ENCODE assay signal across 23 cellular contexts in the genomic region with DNA sequence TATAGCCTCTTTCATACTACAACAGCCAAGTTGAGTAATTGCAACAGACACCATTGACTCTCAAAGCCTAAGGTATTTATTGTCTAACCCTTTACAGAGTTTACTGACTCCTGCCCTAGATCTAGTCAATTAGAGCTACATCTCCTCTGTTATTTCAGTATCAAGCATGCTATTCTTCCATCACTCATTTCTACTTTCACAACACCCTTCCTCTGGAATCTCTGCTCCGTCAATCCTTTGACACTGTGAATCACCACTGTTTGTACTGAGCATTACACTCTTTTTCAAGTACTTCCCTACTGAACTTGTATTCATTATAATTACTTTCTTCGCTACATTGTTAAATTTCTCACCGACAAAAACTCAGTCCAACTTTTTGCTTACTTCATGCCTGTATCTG.
A peak's percentile ranks its signal among the peaks of the same experiment; 100 is the strongest.
DNase-seq lines count a peak whose midpoint lies in the region; ATAC-seq and TF ChIP-seq lines count a peak whose summit lies in the region.
"Had no signal": no experiment of that assay in that cellular context is flagged by ENCODE, and none has a peak within 500 bp of the region (broad histone marks: within the 10 kb centered on the region; RNA-seq: fewer than 3 reads in every experiment).

No MANE protein-coding gene starts in this region.

- no peaks in the 10 kb centered on the region for H3K27me3 ChIP-seq in IMR-90 (ENCODE audit: control insufficient read depth, insufficient read depth, low read length)
- H3K27me3 ChIP-seq: ascending aorta, stomach had no signal

- no peak overlapping the region for H2AK9ac ChIP-seq in IMR-90 (replicated peaks; ENCODE audit: low read depth, low read length, poor library complexity)

- H3K79me1 ChIP-seq in IMR-90 (ENCODE audit: low read depth in 1 of 2, low read length in 2 of 2), result peaks cover 31 to 69% of the 10 kb centered on the region in 2 experiments

- peaks cover 6% of the 10 kb centered on the region for H3K36me3 ChIP-seq in IMR-90 (ENCODE audit: control insufficient read depth, insufficient read depth, low read length)
- H3K36me3 ChIP-seq: ascending aorta, stomach had no signal

- POLR2A ChIA-PET in IMR-90 (lab: Charles Lee; ENCODE audit: unreplicated experiment), result no interaction called here

- DNase-seq in T-helper 2 cell treated with Interferon-gamma antibody and Interleukin-4, amounts not matched to agents 5 μg/mL and 100 μg/mL, for 36 hours (ENCODE audit: low spot score), result no peak
- DNase-seq in T-helper 2 cell (no peak), IMR-90 (peak; percentile 42), choroid plexus epithelial cell (ENCODE audit: low read depth) (peak; percentile 72), NCI-H146 treated with DMSO at 0.1 percent for 48 hours (lab: John Stamatoyannopoulos, UW; ENCODE audit: unreplicated experiment) (no peak), HCEC 1CT (no peak)
- DNase-seq: activated CD4-positive, CD25-positive, alpha-beta regulatory T cell; activated CD8-positive, alpha-beta T cell treated with anti-CD3 and anti-CD28 coated beads, Interleukin-2, amount 10 ng/mL, durations not matched to agents 7 days and 5 days; activated naive CD4-positive, alpha-beta T cell; Calu3; effector CD8-positive, alpha-beta T cell; GOT3; kidney; mammary epithelial cell; NCI-H2107; NCI-H524; right cardiac atrium; stomach had no signal

- no peak overlapping the region for H3K9ac ChIP-seq in IMR-90 (ENCODE audit: low read depth, low read length)

- no peaks in the 10 kb centered on the region for H3K27me3 Mint-ChIP-seq in T-helper 2 cell treated with Interferon-gamma antibody and Interleukin-4, amounts not matched to agents 5 μg/mL and 100 μg/mL, for 36 hours (ENCODE audit: low read depth)
- H3K27me3 Mint-ChIP-seq in nephron (ENCODE audit: low read depth), result no peaks in the 10 kb centered on the region
- H3K27me3 Mint-ChIP-seq: B cell had no signal

- 75 to 100% methylated on average over 1 to 2 of the region's 3 CpGs for WGBS in IMR-90 (ENCODE audit: extremely low coverage in 2 of 2, insufficient read length in 1 of 2), 2 experiments

- no peak overlapping the region for H3K18ac ChIP-seq in IMR-90 (ENCODE audit: low read depth, low read length)

- TF ChIP-seq RAD21 in IMR-90 (IDR thresholded peaks at IDR 0.05; ENCODE audit: low read length), result no peak

- ATAC-seq in IMR-90 (ENCODE audit: low read depth), result no peak; the same call in 1 of the 2 replicates
- no peak for ATAC-seq in HG02798 (IDR thresholded peaks at IDR 0.05; ENCODE audit: poor library complexity, unreplicated experiment)
- ATAC-seq: activated CD8-positive, alpha-beta T cell treated with anti-CD3 and anti-CD28 coated beads, Interleukin-2, amount 10 ng/mL, durations not matched to agents 7 days and 5 days had no signal

- H4K8ac ChIP-seq in IMR-90 (ENCODE audit: low read depth in 2 of 2, low read length in 2 of 2), result no peak overlapping the region

- in situ Hi-C loops in IMR-90 (cut with MboI; ENCODE audit: low sequenced_read_pairs), result no loop called here

- no peak overlapping the region for H3K23ac ChIP-seq in IMR-90 (ENCODE audit: low read depth, low read length)

- dilution Hi-C loops in IMR-90 (cut with HindIII; ENCODE audit: low sequenced_read_pairs, unreplicated experiment), result no loop called here

- no peak overlapping the region for H3K27ac ChIP-seq in IMR-90 (ENCODE audit: insufficient read depth, low read length)
- H3K27ac ChIP-seq: ascending aorta, SK-N-MC, stomach had no signal

- H3K9me1 ChIP-seq in IMR-90 (ENCODE audit: insufficient read depth, low read length), result 0 out of 2 replicates have a peak, but pooled peaks cover 5% of the 10 kb centered on the region

- H2BK120ac ChIP-seq in IMR-90 (ENCODE audit: low read depth, low read length), result no peak overlapping the region

- intact Hi-C loops in IMR-90 (cut with micrococcal nuclease), result no loop called here

- no peak overlapping the region for H2BK15ac ChIP-seq in IMR-90 (ENCODE audit: low read depth, low read length)

- peak overlapping the region; percentile 1 for H3K27ac Mint-ChIP-seq in T-helper 2 cell treated with Interferon-gamma antibody and Interleukin-4, amounts not matched to agents 5 μg/mL and 100 μg/mL, for 36 hours
- peak overlapping the region in 2 of 3 experiments; percentile 16 to 48 for H3K27ac Mint-ChIP-seq in nephron
- H3K27ac Mint-ChIP-seq: activated CD8-positive, alpha-beta T cell treated with anti-CD3 and anti-CD28 coated beads, Interleukin-2, amount 10 ng/mL, durations not matched to agents 7 days and 5 days; B cell had no signal

- H3K4me3 Mint-ChIP-seq in T-helper 2 cell treated with Interferon-gamma antibody and Interleukin-4, amounts not matched to agents 5 μg/mL and 100 μg/mL, for 36 hours, result no peak overlapping the region
- no peak overlapping the region for H3K4me3 Mint-ChIP-seq in nephron
- H3K4me3 Mint-ChIP-seq: activated CD8-positive, alpha-beta T cell treated with anti-CD3 and anti-CD28 coated beads, Interleukin-2, amount 10 ng/mL, durations not matched to agents 7 days and 5 days; B cell had no signal

- CTCF ChIA-PET in IMR-90 (lab: Yijun Ruan, JAX), result no interaction called here

- peaks cover 17% of the 10 kb centered on the region for H3K9me3 Mint-ChIP-seq in T-helper 2 cell treated with Interferon-gamma antibody and Interleukin-4, amounts not matched to agents 5 μg/mL and 100 μg/mL, for 36 hours
- peaks cover 31% of the 10 kb centered on the region for H3K9me3 Mint-ChIP-seq in nephron

- TF ChIP-seq CTCF in IMR-90 (conservative IDR thresholded peaks at IDR 0.05; ENCODE audit: low read depth, low read length) (no peak), choroid plexus epithelial cell (conservative IDR thresholded peaks at IDR 0.05; ENCODE audit: low read depth, low read length) (no peak), nephron (IDR thresholded peaks at IDR 0.05; ENCODE audit: unreplicated experiment in 3 of 3) (no peak)

- no peak overlapping the region for H3K56ac ChIP-seq in IMR-90 (ENCODE audit: extremely low read depth, insufficient read depth, low read length)

- no TSS peak for BruUV-seq in IMR-90 (replicated peaks; lab: Mats Ljungman, UMichigan)

- peaks cover 34% of the 10 kb centered on the region for H3K36me3 Mint-ChIP-seq in T-helper 2 cell treated with Interferon-gamma antibody and Interleukin-4, amounts not matched to agents 5 μg/mL and 100 μg/mL, for 36 hours (ENCODE audit: low read depth)
- peaks cover 41% of the 10 kb centered on the region for H3K36me3 Mint-ChIP-seq in nephron (ENCODE audit: low read depth)

- H3K4me1 ChIP-seq in IMR-90 (ENCODE audit: control insufficient read depth, insufficient read depth, low read length), result peaks cover 7% of the 10 kb centered on the region
- H3K4me1 ChIP-seq: ascending aorta had no signal

- no peak overlapping the region for H4K5ac ChIP-seq in IMR-90 (ENCODE audit: low read depth, low read length)

- no peak overlapping the region for H2BK20ac ChIP-seq in IMR-90 (ENCODE audit: low read depth, low read length)

- no peak overlapping the region for H2AFZ ChIP-seq in IMR-90 (replicated peaks; ENCODE audit: low read length, poor library complexity)

- H3K4me3 ChIP-seq in IMR-90 (ENCODE audit: insufficient read depth, low read depth, low read length), result no peak overlapping the region
- no peak overlapping the region for H3K4me3 ChIP-seq in choroid plexus epithelial cell (ENCODE audit: low read depth, low read length)
- H3K4me3 ChIP-seq: ascending aorta, SK-N-MC, stomach had no signal

- no peak overlapping the region for H3K4me2 ChIP-seq in IMR-90 (ENCODE audit: low read depth, low read length)

- no peak overlapping the region for H3K4ac ChIP-seq in IMR-90 (ENCODE audit: low read depth, low read length)

- peaks cover 34% of the 10 kb centered on the region for H4K20me1 ChIP-seq in IMR-90 (ENCODE audit: insufficient read depth, low read length)

- no peak overlapping the region for H3K14ac ChIP-seq in IMR-90 (replicated peaks; ENCODE audit: low read depth, low read length)

- no peak overlapping the region for H4K91ac ChIP-seq in IMR-90 (ENCODE audit: insufficient read depth, low read depth, low read length)

- no peak for TF ChIP-seq POLR2A in IMR-90 (IDR thresholded peaks at IDR 0.05; ENCODE audit: low read depth, low read length)

- no peak overlapping the region for H2AK5ac ChIP-seq in IMR-90 (ENCODE audit: low read depth, low read length)

- H3K9me3 ChIP-seq in IMR-90 (ENCODE audit: control insufficient read depth, insufficient read depth, low read length), result peaks cover 13% of the 10 kb centered on the region

- no peak overlapping the region for H2BK5ac ChIP-seq in IMR-90 (ENCODE audit: low read depth, low read length, poor library complexity, severe bottlenecking)

- H3K4me1 Mint-ChIP-seq in T-helper 2 cell treated with Interferon-gamma antibody and Interleukin-4, amounts not matched to agents 5 μg/mL and 100 μg/mL, for 36 hours (ENCODE audit: low read depth), result peaks cover 32% of the 10 kb centered on the region
- H3K4me1 Mint-ChIP-seq in nephron, result peaks cover 12% of the 10 kb centered on the region

TF ChIP-seq in IMR-90, 13 proteins besides CTCF, POLR2A, EP300 and RAD21 (continues in another document):
- TF ChIP-seq MAZ (IDR thresholded peaks at IDR 0.05; ENCODE audit: borderline replicate concordance, low read depth, low read length) (no peak), BHLHE40 (IDR thresholded peaks at IDR 0.05; ENCODE audit: low read depth, low read length) (no peak), RFX5 (IDR thresholded peaks at IDR 0.05; ENCODE audit: low read depth, low read length) (no peak), MXI1 (IDR thresholded peaks at IDR 0.05; ENCODE audit: borderline replicate concordance, low read depth, low read length) (no peak), NFE2L2 (IDR thresholded peaks at IDR 0.05; ENCODE audit: low read depth, low read length) (no peak), RCOR1 (IDR thresholded peaks at IDR 0.05; ENCODE audit: insufficient replicate concordance, low read length) (no peak), FOS (IDR thresholded peaks at IDR 0.05; ENCODE audit: low read depth, low read length) (no peak), CEBPB (IDR thresholded peaks at IDR 0.05; ENCODE audit: low read depth, low read length) (no peak), MAFK (IDR thresholded peaks at IDR 0.05; ENCODE audit: low read depth, low read length) (no peak), CHD1 (IDR thresholded peaks at IDR 0.05; ENCODE audit: low read depth, low read length) (no peak)
- TF ChIP-seq, protein P1, sequence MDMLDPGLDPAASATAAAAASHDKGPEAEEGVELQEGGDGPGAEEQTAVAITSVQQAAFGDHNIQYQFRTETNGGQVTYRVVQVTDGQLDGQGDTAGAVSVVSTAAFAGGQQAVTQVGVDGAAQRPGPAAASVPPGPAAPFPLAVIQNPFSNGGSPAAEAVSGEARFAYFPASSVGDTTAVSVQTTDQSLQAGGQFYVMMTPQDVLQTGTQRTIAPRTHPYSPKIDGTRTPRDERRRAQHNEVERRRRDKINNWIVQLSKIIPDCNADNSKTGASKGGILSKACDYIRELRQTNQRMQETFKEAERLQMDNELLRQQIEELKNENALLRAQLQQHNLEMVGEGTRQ (IDR thresholded peaks at IDR 0.05; ENCODE audit: low read depth, low read length), result no peak

Comparison
In these comparisons a context has a peak if more than half of its experiments do, and no peak if none do; other contexts are left out.
1. DNase-seq: peak in IMR-90 (single experiment) and choroid plexus epithelial cell (single experiment); none in T-helper 2 cell treated with Interferon-gamma antibody and Interleukin-4, amounts not matched to agents 5 μg/mL and 100 μg/mL, for 36 hours (single experiment), T-helper 2 cell (0 of 5), NCI-H146 treated with DMSO at 0.1 percent for 48 hours (single experiment) and HCEC 1CT (single experiment).